In genomic region chr14:21191809-21192446, GRCh38 we compare ENCODE assay signal across 8 cellular contexts. TPM values are rescaled to one million over a fixed set of nuclear protein-coding genes. Genes with fewer than 3 reads are reported as not detected.
DNase-seq lines count a peak whose midpoint lies in the region; ATAC-seq and TF ChIP-seq lines count a peak whose summit lies in the region.

No MANE protein-coding gene starts in this region.

- peaks cover 1 to 6% (median 3%) of the 10 kb centered on the region in 3 donors for H3K27me3 Mint-ChIP-seq in CD14-positive monocyte (ENCODE audit: low read depth in 3 of 3)
- peaks cover 6% of the 10 kb centered on the region for H3K27me3 Mint-ChIP-seq in activated T-helper 1 cell treated with anti-CD3 and anti-CD28 coated beads, Interleukin-12 subunit alpha, Interleukin-12 subunit beta, Interleukin-2, Interleukin-4 antibody, amounts not matched to agents 30 ng/mL and 10 ng/mL and 1 ng/mL, durations not matched to agents 14 hours and 24 hours and 36 hours (ENCODE audit: insufficient read depth)

- H3K27ac Mint-ChIP-seq in CD14-positive monocyte = no peak overlapping the region
- H3K27ac Mint-ChIP-seq in activated T-helper 1 cell treated with anti-CD3 and anti-CD28 coated beads, Interleukin-12 subunit alpha, Interleukin-12 subunit beta, Interleukin-2, Interleukin-4 antibody, amounts not matched to agents 30 ng/mL and 10 ng/mL and 1 ng/mL, durations not matched to agents 14 hours and 24 hours and 36 hours = no peak overlapping the region

- peak overlapping the region; percentile 79 for H3K4me2 ChIP-seq in OCI-LY7 (ENCODE audit: low read length)

- no peaks in the 10 kb centered on the region for H4K20me1 ChIP-seq in OCI-LY7 (ENCODE audit: insufficient read depth, low read length)

- H2AFZ ChIP-seq in OCI-LY7 (ENCODE audit: low read length) = peak overlapping the region; percentile 96

- peak overlapping the region; percentile 53 to 81 for H3K4me3 Mint-ChIP-seq in CD14-positive monocyte
- H3K4me3 Mint-ChIP-seq in activated T-helper 1 cell treated with anti-CD3 and anti-CD28 coated beads, Interleukin-12 subunit alpha, Interleukin-12 subunit beta, Interleukin-2, Interleukin-4 antibody, amounts not matched to agents 30 ng/mL and 10 ng/mL and 1 ng/mL, durations not matched to agents 14 hours and 24 hours and 36 hours = peak overlapping the region; percentile 49

- CTCF ChIA-PET in OCI-LY7 (lab: Charles Lee; ENCODE audit: unreplicated experiment) = no interaction called here

- no peaks in the 10 kb centered on the region for H3K9me2 ChIP-seq in OCI-LY7 (ENCODE audit: insufficient read depth, low read length)

- TF ChIP-seq CTCF in CD14-positive monocyte (IDR thresholded peaks at IDR 0.05) = no peak
- TF ChIP-seq CTCF in OCI-LY7 (conservative IDR thresholded peaks at IDR 0.05; ENCODE audit: low read length) = no peak

- H3K27ac ChIP-seq in OCI-LY7 (ENCODE audit: low read depth, low read length, poor library complexity, severe bottlenecking) (peak overlapping the region; percentile 41), thymus (ENCODE audit: low read depth) (no peak overlapping the region)

- peaks cover 0 to 4% (median 0%) of the 10 kb centered on the region in 7 donors for H3K9me3 Mint-ChIP-seq in CD14-positive monocyte
- no peaks in the 10 kb centered on the region for H3K9me3 Mint-ChIP-seq in activated T-helper 1 cell treated with anti-CD3 and anti-CD28 coated beads, Interleukin-12 subunit alpha, Interleukin-12 subunit beta, Interleukin-2, Interleukin-4 antibody, amounts not matched to agents 30 ng/mL and 10 ng/mL and 1 ng/mL, durations not matched to agents 14 hours and 24 hours and 36 hours

- 11% methylated on average over 19 of the region's 19 CpGs for WGBS in thymus

- ATAC-seq in GM19452 (IDR thresholded peaks at IDR 0.05; ENCODE audit: unreplicated experiment) = peak; percentile 91

- DNase-seq in CD14-positive monocyte (ENCODE audit: low spot score) (peak; percentile 52), HUDEP-2 (lab: John Stamatoyannopoulos, UW; ENCODE audit: unreplicated experiment in 76 of 76) (peak in 70 of 76 experiments; percentile 4 to 79 (median 58)), OCI-LY7 (ENCODE audit: low spot score) (peak; percentile 92), foreskin melanocyte (peak; percentile 54), nucleus accumbens (lab: John Stamatoyannopoulos, UW) (peak in 45 of 56 donors; percentile 1 to 67 (median 28))
- peak; percentile 69 for DNase-seq in activated T-helper 1 cell treated with anti-CD3 and anti-CD28 coated beads, Interleukin-12 subunit alpha, Interleukin-12 subunit beta, Interleukin-2, Interleukin-4 antibody, amounts not matched to agents 30 ng/mL and 10 ng/mL and 1 ng/mL, durations not matched to agents 14 hours and 24 hours and 36 hours (ENCODE audit: low spot score)

- H3K79me2 ChIP-seq in OCI-LY7 (ENCODE audit: insufficient read depth, low read depth, low read length) = no peaks in the 10 kb centered on the region

- intact Hi-C loops in CD14-positive monocyte (cut with micrococcal nuclease) (no loop called here), OCI-LY7 (cut with micrococcal nuclease; ENCODE audit: unreplicated experiment) (no loop called here)
- intact Hi-C loops in activated T-helper 1 cell treated with anti-CD3 and anti-CD28 coated beads, Interleukin-12 subunit alpha, Interleukin-12 subunit beta, Interleukin-2, Interleukin-4 antibody, amounts not matched to agents 30 ng/mL and 10 ng/mL and 1 ng/mL, durations not matched to agents 14 hours and 24 hours and 36 hours (cut with micrococcal nuclease) = no loop called here

- no peaks in the 10 kb centered on the region for H3K27me3 ChIP-seq in thymus (ENCODE audit: control insufficient read depth, insufficient read depth)

- POLR2A ChIA-PET in OCI-LY7 (lab: Charles Lee) = interaction anchor here (0.5 to 0.7 kb wide), 3 partner anchors 175 to 1521 kb away, joined by 3 to 8 read pairs (median 5); no protein-coding TSS in a partner anchor

- peaks cover 17% of the 10 kb centered on the region for H3K4me1 Mint-ChIP-seq in CD14-positive monocyte
- no peaks in the 10 kb centered on the region for H3K4me1 Mint-ChIP-seq in activated T-helper 1 cell treated with anti-CD3 and anti-CD28 coated beads, Interleukin-12 subunit alpha, Interleukin-12 subunit beta, Interleukin-2, Interleukin-4 antibody, amounts not matched to agents 30 ng/mL and 10 ng/mL and 1 ng/mL, durations not matched to agents 14 hours and 24 hours and 36 hours (ENCODE audit: low read depth)

- H3K36me3 ChIP-seq in OCI-LY7 (ENCODE audit: insufficient read depth, low read length) = no peaks in the 10 kb centered on the region
- H3K36me3 ChIP-seq in thymus (ENCODE audit: control insufficient read depth, insufficient read depth) = no peaks in the 10 kb centered on the region

- H3K4me3 ChIP-seq in OCI-LY7 (ENCODE audit: low read depth, low read length, poor library complexity, severe bottlenecking) = peak overlapping the region; percentile 58
- H3K4me3 ChIP-seq in thymus (ENCODE audit: low read length) = peak overlapping the region; percentile 31

- H3K4me1 ChIP-seq in OCI-LY7 (ENCODE audit: insufficient read depth, low read length, poor library complexity, severe bottlenecking) (peaks cover 20% of the 10 kb centered on the region), thymus (ENCODE audit: control insufficient read depth, insufficient read depth, low read length) (peaks cover 5% of the 10 kb centered on the region)

- H3K9me3 ChIP-seq in OCI-LY7 (ENCODE audit: low read length) = no peaks in the 10 kb centered on the region
- no peaks in the 10 kb centered on the region for H3K9me3 ChIP-seq in thymus (ENCODE audit: control insufficient read depth)

- no TSS peak for BruUV-seq in OCI-LY7 (replicated peaks; lab: Mats Ljungman, UMichigan)

- H3K36me3 Mint-ChIP-seq in CD14-positive monocyte = no peaks in the 10 kb centered on the region
- H3K36me3 Mint-ChIP-seq in activated T-helper 1 cell treated with anti-CD3 and anti-CD28 coated beads, Interleukin-12 subunit alpha, Interleukin-12 subunit beta, Interleukin-2, Interleukin-4 antibody, amounts not matched to agents 30 ng/mL and 10 ng/mL and 1 ng/mL, durations not matched to agents 14 hours and 24 hours and 36 hours (ENCODE audit: low read depth) = no peaks in the 10 kb centered on the region

RNA-seq across cellular contexts. Expression of gene OR5AU1, which starts 36.1 kb away (rescaled TPM):
- not detected for polyA plus RNA-seq in CD14-positive monocyte
- not detected in 2 replicates for total RNA-seq in OCI-LY7 (2014; rRNA removed; shearing (Covaris generic))
- total RNA-seq in OCI-LY7 (2022) = not detected in 2 replicates
- not detected in 2 replicates for total RNA-seq in activated T-helper 1 cell treated with anti-CD3 and anti-CD28 coated beads, Interleukin-12 subunit alpha, Interleukin-12 subunit beta, Interleukin-2, Interleukin-4 antibody, amounts not matched to agents 30 ng/mL and 10 ng/mL and 1 ng/mL, durations not matched to agents 14 hours and 24 hours and 36 hours
- polyA plus RNA-seq in thymus = 0.05 TPM

Comparison
In these comparisons a context has a peak if more than half of its experiments do, and no peak if none do; other contexts are left out.
1. DNase-seq: peak in every context shown above with its lines; median percentile 92 in OCI-LY7; 69 in activated T-helper 1 cell treated with anti-CD3 and anti-CD28 coated beads, Interleukin-12 subunit alpha, Interleukin-12 subunit beta, Interleukin-2, Interleukin-4 antibody, amounts not matched to agents 30 ng/mL and 10 ng/mL and 1 ng/mL, durations not matched to agents 14 hours and 24 hours and 36 hours; 58 in HUDEP-2; 54 in foreskin melanocyte; 52 in CD14-positive monocyte; 28 in nucleus accumbens.